Comparison of ENCODE assay signal across 16 cellular contexts in the genomic region with DNA sequence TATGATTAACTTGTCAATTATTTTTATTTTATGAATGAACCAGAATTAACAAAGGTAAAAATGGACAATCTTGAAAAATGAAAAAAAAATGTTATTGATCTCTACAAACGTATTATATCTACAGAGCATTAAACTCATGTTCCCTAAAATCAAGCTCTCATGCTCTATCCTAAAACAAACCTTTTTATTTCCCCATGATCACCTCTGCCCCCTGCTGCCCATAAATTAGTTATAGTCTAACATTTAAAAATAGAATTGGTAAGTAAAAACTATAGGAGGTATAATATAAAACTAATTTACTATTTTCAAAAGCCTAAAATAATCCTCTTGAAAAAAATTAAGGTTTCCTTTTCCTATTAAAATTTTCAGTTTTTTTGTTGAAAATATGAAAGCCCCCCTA.
DNase-seq lines count a peak whose midpoint lies in the region; ATAC-seq and TF ChIP-seq lines count a peak whose summit lies in the region.
"Had no signal": no experiment of that assay in that cellular context is flagged by ENCODE, and none has a peak within 500 bp of the region (broad histone marks: within the 10 kb centered on the region; RNA-seq: fewer than 3 reads in every experiment).

No MANE protein-coding gene starts in this region.

- H3K4me2 ChIP-seq in hepatocyte, result no peak overlapping the region

- 86% methylated on average over 1 of the region's 1 CpG for WGBS in hepatocyte (ENCODE audit: low lambda C conversion rate, missing lambda C conversion rate)

- no peaks in the 10 kb centered on the region for H4K20me1 ChIP-seq in hepatocyte (ENCODE audit: insufficient read depth, poor library complexity, severe bottlenecking)

- H3K4me3 ChIP-seq in hepatocyte, result no peak overlapping the region
- H3K4me3 ChIP-seq: heart right ventricle, Peyer's patch, thyroid gland had no signal

- no peaks in the 10 kb centered on the region for H3K27me3 ChIP-seq in hepatocyte
- H3K27me3 ChIP-seq: heart right ventricle, Peyer's patch, thyroid gland had no signal

- no peaks in the 10 kb centered on the region for H3K4me1 ChIP-seq in hepatocyte (ENCODE audit: insufficient read depth)
- H3K4me1 ChIP-seq: heart right ventricle, Peyer's patch, thyroid gland had no signal

- no peak overlapping the region for H2AFZ ChIP-seq in hepatocyte

- H3K27ac ChIP-seq in C4-2B, result no peak overlapping the region
- H3K27ac ChIP-seq in hepatocyte, result no peak overlapping the region
- H3K27ac ChIP-seq: heart right ventricle, Peyer's patch, thyroid gland had no signal

- H3K9me3 ChIP-seq in hepatocyte (ENCODE audit: low read depth), result no peaks in the 10 kb centered on the region
- H3K9me3 ChIP-seq: heart right ventricle, Peyer's patch, thyroid gland had no signal

- DNase-seq in HCEC 1CT (peak; percentile 12), SK-MEL-5 (ENCODE audit: low read depth, low spot score) (peak; percentile 24), hepatocyte (ENCODE audit: low spot score) (no peak), HuH-7.5 (ENCODE audit: low spot score) (no peak), Right ventricle myocardium inferior (ENCODE audit: missing footprints) (no peak)
- DNase-seq: activated CD4-positive, CD25-positive, alpha-beta regulatory T cell; activated gamma-delta T cell treated with Interleukin-2 at 50 U/mL for 16 hours; cortex of kidney; H7; heart right ventricle; mesenchymal stem cell; Peyer's patch; retina; thyroid gland had no signal

- no peaks in the 10 kb centered on the region for H3K36me3 ChIP-seq in hepatocyte (replicated peaks; ENCODE audit: insufficient read depth, low read depth)
- H3K36me3 ChIP-seq: heart right ventricle, Peyer's patch, thyroid gland had no signal

- in situ Hi-C loops in SK-MEL-5 (cut with HindIII; ENCODE audit: low pct_unique_long_range_greater_than_20kb, low sequenced_read_pairs), result no loop called here

- no peaks in the 10 kb centered on the region for H3K9me2 ChIP-seq in hepatocyte (replicated peaks; ENCODE audit: insufficient read depth)

- ATAC-seq in HG02588 (IDR thresholded peaks at IDR 0.05; ENCODE audit: unreplicated experiment), result no peak
- ATAC-seq in Right ventricle myocardium inferior, result no peak
- ATAC-seq: heart right ventricle had no signal

- H3K79me2 ChIP-seq in hepatocyte, result no peaks in the 10 kb centered on the region

- TF ChIP-seq CTCF in C4-2B (conservative IDR thresholded peaks at IDR 0.05) (peak; percentile 63), hepatocyte (IDR thresholded peaks at IDR 0.05; ENCODE audit: poor library complexity) (peak; percentile 23)

- intact Hi-C loops in Right ventricle myocardium inferior (cut with DNase I), result no loop called here

Comparison
In these comparisons a context has a peak if more than half of its experiments do, and no peak if none do; other contexts are left out.
1. DNase-seq: peak in HCEC 1CT (single experiment) and SK-MEL-5 (single experiment); none in hepatocyte (single experiment), HuH-7.5 (single experiment) and Right ventricle myocardium inferior (single experiment).